7 cellular contexts compared by ENCODE assay signal in genomic region chr5:172409477-172409876, GRCh38. TPM values are rescaled to one million over a fixed set of nuclear protein-coding genes. Genes with fewer than 3 reads are reported as not detected.
DNase-seq lines count a peak whose midpoint lies in the region; ATAC-seq and TF ChIP-seq lines count a peak whose summit lies in the region.
"Not testable (repeated sequence)": the region's sequence is repeated elsewhere in the genome, so short reads cannot be mapped to it uniquely, and the experiment has no call there.

No MANE protein-coding gene starts in this region.

- H3K4me1 Mint-ChIP-seq in HFFc6 (ENCODE audit: low read depth): peaks cover 67% of the 10 kb centered on the region
- peaks cover 48% of the 10 kb centered on the region for H3K4me1 Mint-ChIP-seq in dendritic cell treated with granulocyte-macrophage colony-stimulating factor and Interleukin-4, amounts not matched to agents 40 ng/mL and 50 ng/mL, for 4 days (ENCODE audit: low read depth)

- H3K9me3 Mint-ChIP-seq in HFFc6; dendritic cell treated with granulocyte-macrophage colony-stimulating factor and Interleukin-4, amounts not matched to agents 40 ng/mL and 50 ng/mL, for 4 days: not testable (repeated sequence)

- DNase-seq in HFFc6, adrenal gland, left lung, spleen, transverse colon: not testable (repeated sequence)

- H3K27ac ChIP-seq in BLaER1 treated with 17β-estradiol and CSF1 and Interleukin-3, amounts not matched to agents 10 nM and 100 nM: peak overlapping the region in 10 of 11 experiments; percentile 42 to 93 (median 86); a peak in 19 of 22 replicates
- H3K27ac ChIP-seq in adrenal gland: peak overlapping the region; percentile 3 to 91 (median 85)
- H3K27ac ChIP-seq in left lung: peak overlapping the region; percentile 58 to 82
- peak overlapping the region in 5 of 8 donors; percentile 42 to 82 (median 79) for H3K27ac ChIP-seq in spleen
- H3K27ac ChIP-seq in transverse colon: peak overlapping the region; percentile 51 to 84 (median 68)

- not testable (repeated sequence) for ATAC-seq in left lung

- intact Hi-C loops in adrenal gland (cut with DNase I); dendritic cell treated with granulocyte-macrophage colony-stimulating factor and Interleukin-4, amounts not matched to agents 40 ng/mL and 50 ng/mL, for 4 days (cut with micrococcal nuclease); left lung (cut with DNase I); spleen (cut with DNase I; ENCODE audit: low total_unique reads); transverse colon (cut with DNase I; ENCODE audit: low total_unique reads): not testable (repeated sequence)

- not testable (repeated sequence) for TF ChIP-seq EP300 in transverse colon (IDR thresholded peaks at IDR 0.05; ENCODE audit: low read depth)

- H3K9me3 ChIP-seq in BLaER1 treated with 17β-estradiol and CSF1 and Interleukin-3, amounts not matched to agents 10 nM and 100 nM (replicated peaks in 1 of 11); adrenal gland (replicated peaks in 1 of 3); left lung; spleen; transverse colon: not testable (repeated sequence)

- TF ChIP-seq CTCF in HFFc6 (IDR thresholded peaks at IDR 0.05); adrenal gland (IDR thresholded peaks at IDR 0.05); left lung (IDR thresholded peaks at IDR 0.05); spleen (IDR thresholded peaks at IDR 0.05 in 8 of 11, conservative IDR thresholded peaks at IDR 0.05 in 3 of 11); transverse colon (IDR thresholded peaks at IDR 0.05): not testable (repeated sequence)

- H3K27ac Mint-ChIP-seq in HFFc6: peak overlapping the region; percentile 69; the same call in 1 of the 2 replicates
- H3K27ac Mint-ChIP-seq in dendritic cell treated with granulocyte-macrophage colony-stimulating factor and Interleukin-4, amounts not matched to agents 40 ng/mL and 50 ng/mL, for 4 days: peak overlapping the region; percentile 76

- H3K36me3 Mint-ChIP-seq in HFFc6 (ENCODE audit: low read depth); dendritic cell treated with granulocyte-macrophage colony-stimulating factor and Interleukin-4, amounts not matched to agents 40 ng/mL and 50 ng/mL, for 4 days (ENCODE audit: low read depth): not testable (repeated sequence)

- not testable (repeated sequence) for H3K4me3 Mint-ChIP-seq in HFFc6; dendritic cell treated with granulocyte-macrophage colony-stimulating factor and Interleukin-4, amounts not matched to agents 40 ng/mL and 50 ng/mL, for 4 days

- H3K4me1 ChIP-seq in BLaER1 treated with 17β-estradiol and CSF1 and Interleukin-3, amounts not matched to agents 10 nM and 100 nM: peaks cover 50 to 78% (median 56%) of the 10 kb centered on the region in 10 experiments
- H3K4me1 ChIP-seq in adrenal gland (replicated peaks in 1 of 2) (peaks cover 35 to 74% of the 10 kb centered on the region in 2 donors), left lung (peaks cover 12 to 56% of the 10 kb centered on the region in 2 donors), spleen (peaks cover 0 to 51% (median 15%) of the 10 kb centered on the region in 6 donors), transverse colon (peaks cover 14 to 47% (median 25%) of the 10 kb centered on the region in 4 donors)

- 93 to 99% (median 96%) methylated on average over 5 of the region's 5 CpGs for WGBS in adrenal gland, 4 donors
- 82 to 90% (median 86%) methylated on average over 5 of the region's 5 CpGs for WGBS in spleen, 5 donors
- WGBS in transverse colon (ENCODE audit: low coverage in 1 of 2), 2 donors: 89% methylated on average over 5 of the region's 5 CpGs; no CpG with 5 or more reads in 1 of the 2 donors

- in situ Hi-C loops in transverse colon (cut with MboI; ENCODE audit: low pct_ligation_motif_present in 1 of 4, low pct_unique_long_range_greater_than_20kb in 1 of 4, low sequenced_read_pairs in 3 of 4): not testable (repeated sequence)

- peaks cover 0 to 37% (median 20%) of the 10 kb centered on the region in 11 experiments; a peak in 17 of 22 replicates for H3K36me3 ChIP-seq in BLaER1 treated with 17β-estradiol and CSF1 and Interleukin-3, amounts not matched to agents 10 nM and 100 nM
- peaks cover 0 to 18% of the 10 kb centered on the region in 2 donors for H3K36me3 ChIP-seq in adrenal gland (replicated peaks in 1 of 2)
- peaks cover 0 to 19% of the 10 kb centered on the region in 2 donors for H3K36me3 ChIP-seq in left lung
- H3K36me3 ChIP-seq in spleen, transverse colon: not testable (repeated sequence)

- not testable (repeated sequence) for H3K27me3 Mint-ChIP-seq in HFFc6 (ENCODE audit: insufficient read depth)
- peaks cover 26% of the 10 kb centered on the region for H3K27me3 Mint-ChIP-seq in dendritic cell treated with granulocyte-macrophage colony-stimulating factor and Interleukin-4, amounts not matched to agents 40 ng/mL and 50 ng/mL, for 4 days

- H3K27me3 ChIP-seq in BLaER1 treated with 17β-estradiol and CSF1 and Interleukin-3, amounts not matched to agents 10 nM and 100 nM; adrenal gland; left lung; spleen (replicated peaks in 1 of 7); transverse colon: not testable (repeated sequence)

- H4K20me1 ChIP-seq in BLaER1 treated with 17β-estradiol and CSF1 and Interleukin-3, amounts not matched to agents 10 nM and 100 nM: not testable (repeated sequence)

- H3K4me2 ChIP-seq in BLaER1 treated with 17β-estradiol and CSF1 and Interleukin-3, amounts not matched to agents 10 nM and 100 nM: peak overlapping the region; percentile 50 to 98 (median 92); a peak in 21 of 22 replicates

- TF ChIP-seq POLR2A in adrenal gland (IDR thresholded peaks at IDR 0.05); spleen (IDR thresholded peaks at IDR 0.05); transverse colon (IDR thresholded peaks at IDR 0.05): not testable (repeated sequence)

- not testable (repeated sequence) for H3K4me3 ChIP-seq in BLaER1 treated with 17β-estradiol and CSF1 and Interleukin-3, amounts not matched to agents 10 nM and 100 nM; adrenal gland; left lung; spleen; transverse colon

- peak overlapping the region in 2 of 11 experiments; percentile 15 to 74; a peak in 1 of 22 replicates for H3K9ac ChIP-seq in BLaER1 treated with 17β-estradiol and CSF1 and Interleukin-3, amounts not matched to agents 10 nM and 100 nM

RNA-seq across cellular contexts. Expression of gene SH3PXD2B, which starts 44.8 kb away (rescaled TPM):
- 10 to 100 TPM; 12.4 to 28.4 (median 24.3) TPM for total RNA-seq in HFFc6 (2021; fragmentation: NEBNext Ultra II Directional; extraction: Animal tissue kit (Norgen Biotek cat#: 25700))
- 100 to 1,000 TPM in 1 of 8 donors, 10 to 100 TPM in 7; 41.1 to 111 (median 64.7) TPM for total RNA-seq in adrenal gland
- 10 to 100 TPM; 15.2 to 37.9 (median 28.4) TPM for polyA plus RNA-seq in adrenal gland
- total RNA-seq in left lung: 10 to 100 TPM; 50.7 to 57.5 TPM
- 10 to 100 TPM in 5 of 7 donors, 1 to 10 TPM in 2; 5.2 to 31.8 (median 19.8) TPM for total RNA-seq in spleen
- 1 to 10 TPM; 2.0 to 2.7 (median 2.4) TPM for polyA plus RNA-seq in spleen
- 10 to 100 TPM; 10.2 to 26.6 (median 14.6) TPM for total RNA-seq in transverse colon
